ENCODE assay signal across 1 cellular context in the genomic region with DNA sequence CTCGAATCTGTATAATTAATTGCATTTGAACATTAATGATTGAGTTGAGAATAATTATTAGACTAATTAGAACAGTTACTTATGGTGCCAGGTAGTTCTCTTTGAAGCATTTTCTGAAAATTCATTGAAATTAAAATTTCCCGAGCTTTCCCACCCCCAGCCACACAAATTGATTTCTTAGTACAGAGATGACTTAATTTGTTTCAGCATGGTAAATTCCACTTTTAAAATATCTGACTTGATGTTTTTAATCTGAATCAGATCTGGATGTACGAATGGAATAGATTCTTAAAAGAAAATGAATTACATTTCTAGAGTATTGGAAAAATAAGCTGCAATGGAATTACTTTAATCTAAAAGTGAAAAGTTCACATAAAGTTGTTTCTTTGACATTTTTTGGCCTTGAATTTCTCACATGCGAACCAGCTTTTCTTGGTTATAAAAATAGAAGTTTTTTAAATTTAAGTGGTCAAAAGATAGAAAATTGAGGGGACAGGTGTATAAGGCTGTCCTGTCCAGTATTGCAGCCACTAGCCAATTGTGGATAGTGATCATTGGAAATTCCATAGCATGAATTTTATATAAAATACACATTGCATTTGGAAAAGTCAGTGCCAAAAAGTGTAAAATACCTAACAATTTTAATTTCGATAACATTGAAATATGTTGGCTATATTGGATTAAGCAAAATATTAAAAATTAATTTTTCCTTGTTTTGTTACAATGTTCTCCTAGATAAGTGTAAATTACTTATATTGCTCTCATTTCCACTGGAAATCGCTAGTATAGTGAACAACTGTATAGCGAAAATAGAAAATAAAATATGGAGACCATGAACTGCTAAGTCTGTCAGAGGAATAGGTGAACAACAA.
A peak's percentile ranks its signal among the peaks of the same experiment; 100 is the strongest.
TF ChIP-seq lines count a peak whose summit lies in the region.

No MANE protein-coding gene starts in this region.

TF ChIP-seq in WTC11, 78 proteins besides CTCF, POLR2A, EP300 and RAD21 (continued from another document):
- TF ChIP-seq, protein P1, sequence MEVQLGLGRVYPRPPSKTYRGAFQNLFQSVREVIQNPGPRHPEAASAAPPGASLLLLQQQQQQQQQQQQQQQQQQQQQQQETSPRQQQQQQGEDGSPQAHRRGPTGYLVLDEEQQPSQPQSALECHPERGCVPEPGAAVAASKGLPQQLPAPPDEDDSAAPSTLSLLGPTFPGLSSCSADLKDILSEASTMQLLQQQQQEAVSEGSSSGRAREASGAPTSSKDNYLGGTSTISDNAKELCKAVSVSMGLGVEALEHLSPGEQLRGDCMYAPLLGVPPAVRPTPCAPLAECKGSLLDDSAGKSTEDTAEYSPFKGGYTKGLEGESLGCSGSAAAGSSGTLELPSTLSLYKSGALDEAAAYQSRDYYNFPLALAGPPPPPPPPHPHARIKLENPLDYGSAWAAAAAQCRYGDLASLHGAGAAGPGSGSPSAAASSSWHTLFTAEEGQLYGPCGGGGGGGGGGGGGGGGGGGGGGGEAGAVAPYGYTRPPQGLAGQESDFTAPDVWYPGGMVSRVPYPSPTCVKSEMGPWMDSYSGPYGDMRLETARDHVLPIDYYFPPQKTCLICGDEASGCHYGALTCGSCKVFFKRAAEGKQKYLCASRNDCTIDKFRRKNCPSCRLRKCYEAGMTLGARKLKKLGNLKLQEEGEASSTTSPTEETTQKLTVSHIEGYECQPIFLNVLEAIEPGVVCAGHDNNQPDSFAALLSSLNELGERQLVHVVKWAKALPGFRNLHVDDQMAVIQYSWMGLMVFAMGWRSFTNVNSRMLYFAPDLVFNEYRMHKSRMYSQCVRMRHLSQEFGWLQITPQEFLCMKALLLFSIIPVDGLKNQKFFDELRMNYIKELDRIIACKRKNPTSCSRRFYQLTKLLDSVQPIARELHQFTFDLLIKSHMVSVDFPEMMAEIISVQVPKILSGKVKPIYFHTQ (CRISPR knock-in tag; IDR thresholded peaks at IDR 0.05) = 0 out of 2 replicates have a peak, but pooled peaks have one; percentile 18
- TF ChIP-seq RORB (CRISPR knock-in tag; IDR thresholded peaks at IDR 0.05) (no peak), ZNF317 (CRISPR knock-in tag; IDR thresholded peaks at IDR 0.05; ENCODE audit: borderline replicate concordance, low read depth) (no peak), ZNF671 (CRISPR knock-in tag; IDR thresholded peaks at IDR 0.05) (no peak), EMX1 (CRISPR knock-in tag; IDR thresholded peaks at IDR 0.05) (peak; percentile 48; the same call in 1 of the 2 replicates), ZNF232 (CRISPR knock-in tag; IDR thresholded peaks at IDR 0.05) (no peak), ZNF423 (CRISPR knock-in tag; IDR thresholded peaks at IDR 0.05) (no peak), HMGA2 (CRISPR knock-in tag; IDR thresholded peaks at IDR 0.05) (no peak), IRF2 (CRISPR knock-in tag; IDR thresholded peaks at IDR 0.05; ENCODE audit: borderline replicate concordance, low read depth) (no peak), MXD4 (CRISPR knock-in tag; IDR thresholded peaks at IDR 0.05; ENCODE audit: borderline replicate concordance) (no peak), ZNF416 (CRISPR knock-in tag; IDR thresholded peaks at IDR 0.05) (no peak; the same call in 1 of the 2 replicates)
- TF ChIP-seq, protein P2, sequence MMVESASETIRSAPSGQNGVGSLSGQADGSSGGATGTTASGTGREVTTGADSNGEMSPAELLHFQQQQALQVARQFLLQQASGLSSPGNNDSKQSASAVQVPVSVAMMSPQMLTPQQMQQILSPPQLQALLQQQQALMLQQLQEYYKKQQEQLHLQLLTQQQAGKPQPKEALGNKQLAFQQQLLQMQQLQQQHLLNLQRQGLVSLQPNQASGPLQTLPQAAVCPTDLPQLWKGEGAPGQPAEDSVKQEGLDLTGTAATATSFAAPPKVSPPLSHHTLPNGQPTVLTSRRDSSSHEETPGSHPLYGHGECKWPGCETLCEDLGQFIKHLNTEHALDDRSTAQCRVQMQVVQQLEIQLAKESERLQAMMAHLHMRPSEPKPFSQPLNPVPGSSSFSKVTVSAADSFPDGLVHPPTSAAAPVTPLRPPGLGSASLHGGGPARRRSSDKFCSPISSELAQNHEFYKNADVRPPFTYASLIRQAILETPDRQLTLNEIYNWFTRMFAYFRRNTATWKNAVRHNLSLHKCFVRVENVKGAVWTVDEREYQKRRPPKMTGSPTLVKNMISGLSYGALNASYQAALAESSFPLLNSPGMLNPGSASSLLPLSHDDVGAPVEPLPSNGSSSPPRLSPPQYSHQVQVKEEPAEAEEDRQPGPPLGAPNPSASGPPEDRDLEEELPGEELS (CRISPR knock-in tag; IDR thresholded peaks at IDR 0.05) = no peak
- TF ChIP-seq, protein P3, sequence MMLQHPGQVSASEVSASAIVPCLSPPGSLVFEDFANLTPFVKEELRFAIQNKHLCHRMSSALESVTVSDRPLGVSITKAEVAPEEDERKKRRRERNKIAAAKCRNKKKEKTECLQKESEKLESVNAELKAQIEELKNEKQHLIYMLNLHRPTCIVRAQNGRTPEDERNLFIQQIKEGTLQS (CRISPR knock-in tag; conservative IDR thresholded peaks at IDR 0.05) = no peak
- TF ChIP-seq, protein P4, sequence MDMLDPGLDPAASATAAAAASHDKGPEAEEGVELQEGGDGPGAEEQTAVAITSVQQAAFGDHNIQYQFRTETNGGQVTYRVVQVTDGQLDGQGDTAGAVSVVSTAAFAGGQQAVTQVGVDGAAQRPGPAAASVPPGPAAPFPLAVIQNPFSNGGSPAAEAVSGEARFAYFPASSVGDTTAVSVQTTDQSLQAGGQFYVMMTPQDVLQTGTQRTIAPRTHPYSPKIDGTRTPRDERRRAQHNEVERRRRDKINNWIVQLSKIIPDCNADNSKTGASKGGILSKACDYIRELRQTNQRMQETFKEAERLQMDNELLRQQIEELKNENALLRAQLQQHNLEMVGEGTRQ (CRISPR knock-in tag; IDR thresholded peaks at IDR 0.05) = no peak
- TF ChIP-seq, protein P5, sequence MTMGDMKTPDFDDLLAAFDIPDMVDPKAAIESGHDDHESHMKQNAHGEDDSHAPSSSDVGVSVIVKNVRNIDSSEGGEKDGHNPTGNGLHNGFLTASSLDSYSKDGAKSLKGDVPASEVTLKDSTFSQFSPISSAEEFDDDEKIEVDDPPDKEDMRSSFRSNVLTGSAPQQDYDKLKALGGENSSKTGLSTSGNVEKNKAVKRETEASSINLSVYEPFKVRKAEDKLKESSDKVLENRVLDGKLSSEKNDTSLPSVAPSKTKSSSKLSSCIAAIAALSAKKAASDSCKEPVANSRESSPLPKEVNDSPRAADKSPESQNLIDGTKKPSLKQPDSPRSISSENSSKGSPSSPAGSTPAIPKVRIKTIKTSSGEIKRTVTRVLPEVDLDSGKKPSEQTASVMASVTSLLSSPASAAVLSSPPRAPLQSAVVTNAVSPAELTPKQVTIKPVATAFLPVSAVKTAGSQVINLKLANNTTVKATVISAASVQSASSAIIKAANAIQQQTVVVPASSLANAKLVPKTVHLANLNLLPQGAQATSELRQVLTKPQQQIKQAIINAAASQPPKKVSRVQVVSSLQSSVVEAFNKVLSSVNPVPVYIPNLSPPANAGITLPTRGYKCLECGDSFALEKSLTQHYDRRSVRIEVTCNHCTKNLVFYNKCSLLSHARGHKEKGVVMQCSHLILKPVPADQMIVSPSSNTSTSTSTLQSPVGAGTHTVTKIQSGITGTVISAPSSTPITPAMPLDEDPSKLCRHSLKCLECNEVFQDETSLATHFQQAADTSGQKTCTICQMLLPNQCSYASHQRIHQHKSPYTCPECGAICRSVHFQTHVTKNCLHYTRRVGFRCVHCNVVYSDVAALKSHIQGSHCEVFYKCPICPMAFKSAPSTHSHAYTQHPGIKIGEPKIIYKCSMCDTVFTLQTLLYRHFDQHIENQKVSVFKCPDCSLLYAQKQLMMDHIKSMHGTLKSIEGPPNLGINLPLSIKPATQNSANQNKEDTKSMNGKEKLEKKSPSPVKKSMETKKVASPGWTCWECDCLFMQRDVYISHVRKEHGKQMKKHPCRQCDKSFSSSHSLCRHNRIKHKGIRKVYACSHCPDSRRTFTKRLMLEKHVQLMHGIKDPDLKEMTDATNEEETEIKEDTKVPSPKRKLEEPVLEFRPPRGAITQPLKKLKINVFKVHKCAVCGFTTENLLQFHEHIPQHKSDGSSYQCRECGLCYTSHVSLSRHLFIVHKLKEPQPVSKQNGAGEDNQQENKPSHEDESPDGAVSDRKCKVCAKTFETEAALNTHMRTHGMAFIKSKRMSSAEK (CRISPR knock-in tag; IDR thresholded peaks at IDR 0.05; ENCODE audit: borderline replicate concordance) = no peak
- TF ChIP-seq, protein P6, sequence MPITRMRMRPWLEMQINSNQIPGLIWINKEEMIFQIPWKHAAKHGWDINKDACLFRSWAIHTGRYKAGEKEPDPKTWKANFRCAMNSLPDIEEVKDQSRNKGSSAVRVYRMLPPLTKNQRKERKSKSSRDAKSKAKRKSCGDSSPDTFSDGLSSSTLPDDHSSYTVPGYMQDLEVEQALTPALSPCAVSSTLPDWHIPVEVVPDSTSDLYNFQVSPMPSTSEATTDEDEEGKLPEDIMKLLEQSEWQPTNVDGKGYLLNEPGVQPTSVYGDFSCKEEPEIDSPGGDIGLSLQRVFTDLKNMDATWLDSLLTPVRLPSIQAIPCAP (CRISPR knock-in tag; IDR thresholded peaks at IDR 0.05) = no peak
- TF ChIP-seq, protein P7, sequence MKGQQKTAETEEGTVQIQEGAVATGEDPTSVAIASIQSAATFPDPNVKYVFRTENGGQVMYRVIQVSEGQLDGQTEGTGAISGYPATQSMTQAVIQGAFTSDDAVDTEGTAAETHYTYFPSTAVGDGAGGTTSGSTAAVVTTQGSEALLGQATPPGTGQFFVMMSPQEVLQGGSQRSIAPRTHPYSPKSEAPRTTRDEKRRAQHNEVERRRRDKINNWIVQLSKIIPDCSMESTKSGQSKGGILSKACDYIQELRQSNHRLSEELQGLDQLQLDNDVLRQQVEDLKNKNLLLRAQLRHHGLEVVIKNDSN (CRISPR knock-in tag; IDR thresholded peaks at IDR 0.05) = no peak
- TF ChIP-seq, protein P8, sequence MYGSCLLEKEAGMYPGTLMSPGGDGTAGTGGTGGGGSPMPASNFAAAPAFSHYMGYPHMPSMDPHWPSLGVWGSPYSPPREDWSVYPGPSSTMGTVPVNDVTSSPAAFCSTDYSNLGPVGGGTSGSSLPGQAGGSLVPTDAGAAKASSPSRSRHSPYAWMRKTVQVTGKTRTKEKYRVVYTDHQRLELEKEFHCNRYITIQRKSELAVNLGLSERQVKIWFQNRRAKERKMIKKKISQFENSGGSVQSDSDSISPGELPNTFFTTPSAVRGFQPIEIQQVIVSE (CRISPR knock-in tag; IDR thresholded peaks at IDR 0.05; ENCODE audit: borderline replicate concordance) = no peak; the same call in 1 of the 2 replicates
- TF ChIP-seq, protein P9, sequence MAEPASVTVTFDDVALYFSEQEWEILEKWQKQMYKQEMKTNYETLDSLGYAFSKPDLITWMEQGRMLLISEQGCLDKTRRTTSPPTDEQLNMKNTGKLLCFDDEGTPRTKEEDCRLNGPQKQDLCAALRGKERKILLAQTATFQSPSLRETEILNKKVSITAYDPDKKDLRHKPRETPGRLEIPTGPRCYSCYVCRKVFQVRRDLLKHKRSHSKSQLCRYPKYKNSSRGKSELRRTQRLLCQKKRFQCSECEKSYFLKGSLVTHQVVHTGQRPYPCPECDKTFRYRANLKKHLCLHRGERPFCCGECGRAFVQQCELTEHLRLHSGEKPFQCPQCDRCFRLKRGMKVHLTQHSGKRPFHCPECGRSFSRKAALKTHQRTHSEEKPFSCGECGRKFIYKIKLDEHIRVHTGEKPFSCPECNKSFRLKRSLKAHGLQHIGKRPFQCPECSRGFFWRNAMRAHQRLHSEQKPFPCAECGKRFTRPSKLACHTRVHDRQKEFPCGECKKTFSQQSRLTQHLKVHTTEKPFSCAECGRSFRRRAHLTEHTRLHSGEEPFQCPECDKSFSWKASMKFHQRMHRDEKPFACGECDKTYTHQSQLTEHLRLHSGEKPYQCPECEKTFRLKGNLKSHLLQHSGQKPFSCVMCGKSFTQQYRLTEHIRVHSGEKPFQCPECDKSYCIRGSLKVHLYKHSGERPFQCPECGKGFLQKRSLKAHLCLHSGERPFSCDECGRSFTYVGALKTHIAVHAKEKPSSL (CRISPR knock-in tag; conservative IDR thresholded peaks at IDR 0.05) = peak; percentile 91; the same call in 1 of the 2 replicates
- TF ChIP-seq, protein P10, sequence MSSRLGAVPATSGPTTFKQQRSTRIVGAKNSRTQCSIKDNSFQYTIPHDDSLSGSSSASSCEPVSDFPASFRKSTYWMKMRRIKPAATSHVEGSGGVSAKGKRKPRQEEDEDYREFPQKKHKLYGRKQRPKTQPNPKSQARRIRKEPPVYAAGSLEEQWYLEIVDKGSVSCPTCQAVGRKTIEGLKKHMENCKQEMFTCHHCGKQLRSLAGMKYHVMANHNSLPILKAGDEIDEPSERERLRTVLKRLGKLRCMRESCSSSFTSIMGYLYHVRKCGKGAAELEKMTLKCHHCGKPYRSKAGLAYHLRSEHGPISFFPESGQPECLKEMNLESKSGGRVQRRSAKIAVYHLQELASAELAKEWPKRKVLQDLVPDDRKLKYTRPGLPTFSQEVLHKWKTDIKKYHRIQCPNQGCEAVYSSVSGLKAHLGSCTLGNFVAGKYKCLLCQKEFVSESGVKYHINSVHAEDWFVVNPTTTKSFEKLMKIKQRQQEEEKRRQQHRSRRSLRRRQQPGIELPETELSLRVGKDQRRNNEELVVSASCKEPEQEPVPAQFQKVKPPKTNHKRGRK (CRISPR knock-in tag; IDR thresholded peaks at IDR 0.05; ENCODE audit: borderline replicate concordance) = no peak
- TF ChIP-seq, protein P11, sequence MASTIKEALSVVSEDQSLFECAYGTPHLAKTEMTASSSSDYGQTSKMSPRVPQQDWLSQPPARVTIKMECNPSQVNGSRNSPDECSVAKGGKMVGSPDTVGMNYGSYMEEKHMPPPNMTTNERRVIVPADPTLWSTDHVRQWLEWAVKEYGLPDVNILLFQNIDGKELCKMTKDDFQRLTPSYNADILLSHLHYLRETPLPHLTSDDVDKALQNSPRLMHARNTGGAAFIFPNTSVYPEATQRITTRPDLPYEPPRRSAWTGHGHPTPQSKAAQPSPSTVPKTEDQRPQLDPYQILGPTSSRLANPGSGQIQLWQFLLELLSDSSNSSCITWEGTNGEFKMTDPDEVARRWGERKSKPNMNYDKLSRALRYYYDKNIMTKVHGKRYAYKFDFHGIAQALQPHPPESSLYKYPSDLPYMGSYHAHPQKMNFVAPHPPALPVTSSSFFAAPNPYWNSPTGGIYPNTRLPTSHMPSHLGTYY (CRISPR knock-in tag; IDR thresholded peaks at IDR 0.05) = 0 out of 2 replicates have a peak, but pooled peaks have one; percentile 6
